ENCODE assay signal across 8 cellular contexts in the genomic region with DNA sequence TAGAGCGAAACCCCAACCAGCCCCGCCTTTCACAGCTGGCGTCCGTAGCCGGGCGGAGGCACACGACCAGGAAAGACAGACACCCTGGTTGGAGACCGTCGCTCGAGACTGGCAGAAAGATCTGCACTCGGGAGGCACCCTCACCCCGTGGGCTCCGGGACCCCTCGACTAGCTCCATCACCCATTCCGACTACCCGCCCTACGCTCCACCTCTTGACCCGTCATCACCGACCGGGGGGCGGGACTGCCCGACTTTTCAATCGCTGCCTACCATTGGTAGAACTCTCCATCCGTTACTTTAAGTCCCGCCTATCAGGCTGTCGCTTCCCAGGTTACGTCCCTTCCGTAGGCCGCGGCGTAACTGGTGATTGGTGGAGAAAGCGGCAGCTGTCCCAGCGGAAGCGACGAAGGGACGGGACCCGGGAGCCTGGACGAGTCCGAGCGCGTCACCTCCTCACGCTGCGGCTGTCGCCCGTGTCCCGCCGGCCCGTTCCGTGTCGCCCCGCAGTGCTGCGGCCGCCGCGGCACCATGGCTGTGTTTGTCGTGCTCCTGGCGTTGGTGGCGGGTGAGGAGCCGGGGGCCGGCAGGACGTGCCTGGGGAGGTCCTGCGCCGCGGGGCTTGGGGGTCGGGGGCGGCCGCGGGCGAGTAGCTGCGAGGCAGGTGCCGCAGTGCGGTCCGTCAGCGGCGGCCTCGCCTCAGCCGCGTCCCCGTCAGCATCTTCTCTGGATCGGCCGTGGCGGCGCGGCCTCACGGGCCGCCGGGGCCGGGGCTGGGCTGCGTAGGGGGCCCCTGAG. TPM values are rescaled to one million over a fixed set of nuclear protein-coding genes. Genes with fewer than 3 reads are reported as not detected.
DNase-seq lines count a peak whose midpoint lies in the region; ATAC-seq, FAIRE-seq and TF ChIP-seq lines count a peak whose summit lies in the region.

A gene with protein sequence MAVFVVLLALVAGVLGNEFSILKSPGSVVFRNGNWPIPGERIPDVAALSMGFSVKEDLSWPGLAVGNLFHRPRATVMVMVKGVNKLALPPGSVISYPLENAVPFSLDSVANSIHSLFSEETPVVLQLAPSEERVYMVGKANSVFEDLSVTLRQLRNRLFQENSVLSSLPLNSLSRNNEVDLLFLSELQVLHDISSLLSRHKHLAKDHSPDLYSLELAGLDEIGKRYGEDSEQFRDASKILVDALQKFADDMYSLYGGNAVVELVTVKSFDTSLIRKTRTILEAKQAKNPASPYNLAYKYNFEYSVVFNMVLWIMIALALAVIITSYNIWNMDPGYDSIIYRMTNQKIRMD (plus strand): TSS at position 434 of the 796 bp plus-strand sequence. CDS start 96 bp downstream, at position 530.

- peak within 1 kb of the TSS; percentile 76 for H3K9ac ChIP-seq in keratinocyte (ENCODE audit: control insufficient read depth, extremely low read depth, insufficient read depth, low read length)

- H3K79me2 ChIP-seq in keratinocyte (ENCODE audit: control insufficient read depth, insufficient read depth, low read length) = peaks cover 31% of the 10 kb centered on the region

- H3K9me3 ChIP-seq in keratinocyte (ENCODE audit: control insufficient read depth, low read depth, low read length) = no peaks in the 10 kb centered on the region

- DNase-seq in AG10803 (ENCODE audit: low read depth) (peak; percentile 90), NCI-H460 (ENCODE audit: extremely low read depth, low read depth) (peak; percentile 96), cerebellum (ENCODE audit: low spot score) (peak; percentile 91), keratinocyte (ENCODE audit: low read depth, low spot score) (peak; percentile 72)
- peak; percentile 79 for DNase-seq in activated CD4-positive, alpha-beta T cell treated with anti-CD3 and anti-CD28 coated beads for 1 hour
- peak; percentile 74 to 76 for DNase-seq in stimulated activated CD4-positive, alpha-beta T cell treated with anti-CD3 and anti-CD28 coated beads, Interleukin-15, amount 100 ng/mL, for 1 hour (ENCODE audit: low read depth in 1 of 2, low spot score in 1 of 2)

- peak within 1 kb of the TSS; percentile 94 for H2AFZ ChIP-seq in keratinocyte (ENCODE audit: control insufficient read depth, low read length)

- dilution Hi-C loops in keratinocyte (cut with MboI; ENCODE audit: extremely low pct_ligation_motif_present, low sequenced_read_pairs) = no loop called here

- H4K20me1 ChIP-seq in keratinocyte (ENCODE audit: control insufficient read depth, extremely low read depth, insufficient read depth, low read length) = peaks cover 3% of the 10 kb centered on the region

- no peak for TF ChIP-seq CTCF in AG10803 (conservative IDR thresholded peaks at IDR 0.05; ENCODE audit: low read length)
- TF ChIP-seq CTCF in keratinocyte (optimal IDR thresholded peaks at IDR 0.05 in 1 of 3, IDR thresholded peaks at IDR 0.05 in 1 of 3, conservative IDR thresholded peaks at IDR 0.05 in 1 of 3; ENCODE audit: extremely low read depth in 1 of 3, insufficient read depth in 2 of 3, low read length in 3 of 3) = no peak

- H3K4me3 ChIP-seq in AG10803 (ENCODE audit: low read length) (peak within 1 kb of the TSS; percentile 84), keratinocyte (ENCODE audit: control insufficient read depth in 2 of 3, extremely low read depth in 1 of 3, insufficient read depth in 2 of 3, low read depth in 1 of 3, low read length in 3 of 3) (peak within 1 kb of the TSS; percentile 59 to 74 (median 67))

- H3K4me2 ChIP-seq in keratinocyte (ENCODE audit: control insufficient read depth, extremely low read depth, insufficient read depth, low read depth, low read length) = peak within 1 kb of the TSS; percentile 71

- H3K4me1 ChIP-seq in keratinocyte (ENCODE audit: control insufficient read depth, extremely low read depth, insufficient read depth, low read length) = peaks cover 5% of the 10 kb centered on the region

- peak within 1 kb of the TSS; percentile 61 for H3K27ac ChIP-seq in keratinocyte (ENCODE audit: control insufficient read depth, insufficient read depth, low read length)

- FAIRE-seq in keratinocyte (lab: Jason Lieb, UNC) = no peak

- ATAC-seq in GM19043 (IDR thresholded peaks at IDR 0.05; ENCODE audit: low read depth, unreplicated experiment) (peak; percentile 97), HG03378 (IDR thresholded peaks at IDR 0.05; ENCODE audit: unreplicated experiment) (peak; percentile 96)

- H3K27me3 ChIP-seq in keratinocyte (ENCODE audit: control insufficient read depth, extremely low read depth, insufficient read depth, low read length) = no peaks in the 10 kb centered on the region

- H3K36me3 ChIP-seq in keratinocyte (ENCODE audit: control insufficient read depth in 2 of 2, extremely low read depth in 1 of 2, insufficient read depth in 2 of 2, low read length in 2 of 2) = no peaks in the 10 kb centered on the region

- no peaks in the 10 kb centered on the region for H3K9me1 ChIP-seq in keratinocyte (ENCODE audit: control insufficient read depth, extremely low read depth, insufficient read depth, low read length)

RNA-seq across cellular contexts. Expression of the gene that starts here (rescaled TPM):
- 161 and 166 TPM in 2 replicates for total RNA-seq in NCI-H460 (2014; rRNA removed; shearing (Covaris generic))
- polyA plus RNA-seq in NCI-H460 (2014; cell fraction: nucleus; rRNA removed) = 92.1 and 134 TPM in 2 replicates
- 96.6 TPM for total RNA-seq in cerebellum
- polyA plus RNA-seq in keratinocyte = 176 to 207 TPM (median 203 TPM) in 3 replicates
- polyA plus RNA-seq in keratinocyte (2011; ENCODE audit: low read depth) = 89.4 TPM
- 61.2 and 124 TPM in 2 replicates for polyA plus RNA-seq in keratinocyte (2011; cell fraction: cytosol; rRNA removed)
- 345 and 349 TPM in 2 replicates for polyA plus RNA-seq in keratinocyte (2011; cell fraction: nucleus; rRNA removed)
- 87.7 and 146 TPM in 2 replicates for polyA plus RNA-seq in keratinocyte (2012; ENCODE audit: low replicate concordance)
- 38.2 to 120 TPM (median 103 TPM) in 3 replicates for polyA minus RNA-seq in keratinocyte
- 59.5 TPM for polyA minus RNA-seq in keratinocyte (2011; cell fraction: cytosol; rRNA and poly(A)+ RNA removed)
- polyA minus RNA-seq in keratinocyte (2011; cell fraction: nucleus; rRNA and poly(A)+ RNA removed) = 132 and 326 TPM in 2 replicates

Comparison
In these comparisons a context has a peak if more than half of its experiments do, and no peak if none do; other contexts are left out.
1. Peak in every context shown above with its lines: DNase-seq, ATAC-seq, H3K4me3 ChIP-seq and H3K27ac ChIP-seq.